ENCODE assay signal across 6 cellular contexts in genomic region chr6:41073968-41074691, GRCh38. TPM values are rescaled to one million over a fixed set of nuclear protein-coding genes. Genes with fewer than 3 reads are reported as not detected.
DNase-seq lines count a peak whose midpoint lies in the region; ATAC-seq and TF ChIP-seq lines count a peak whose summit lies in the region.

No MANE protein-coding gene starts in this region.

- WGBS in gastroesophageal sphincter (ENCODE audit: low coverage in 1 of 2), 2 donors, result 2 to 6% methylated on average over 3 to 11 of the region's 11 CpGs
- 5 to 8% methylated on average over 11 of the region's 11 CpGs for WGBS in thyroid gland, 2 donors

- ATAC-seq in gastroesophageal sphincter (no peak), GM18907 (IDR thresholded peaks at IDR 0.05; ENCODE audit: unreplicated experiment) (no peak)

- BruUV-seq in PC-9 (replicated peaks; lab: Mats Ljungman, UMichigan), result TSS peak; percentile 47

- H4K20me1 ChIP-seq in PC-9 (ENCODE audit: insufficient read depth), result peaks cover 32% of the 10 kb centered on the region

- intact Hi-C loops in PC-9 (cut with micrococcal nuclease; ENCODE audit: unreplicated experiment), result loop anchor here (5.0 kb wide), 1 partner anchor 1872 kb away; no protein-coding TSS in a partner anchor
- intact Hi-C loops in thyroid gland (cut with DNase I), result no loop called here

- TF ChIP-seq EP300 in gastroesophageal sphincter (IDR thresholded peaks at IDR 0.05), result no peak

- H3K9me3 ChIP-seq in PC-9 (ENCODE audit: insufficient read depth, low read depth) (no peaks in the 10 kb centered on the region), gastroesophageal sphincter (no peaks in the 10 kb centered on the region), thyroid gland (no peaks in the 10 kb centered on the region)

- H3K4me1 ChIP-seq in PC-9 (replicated peaks; ENCODE audit: insufficient read depth) (peaks cover 32% of the 10 kb centered on the region), gastroesophageal sphincter (peaks cover 7 to 44% (median 13%) of the 10 kb centered on the region in 3 donors), thyroid gland (peaks cover 37 to 39% of the 10 kb centered on the region in 2 donors)

- POLR2A ChIA-PET in PC-9 (lab: Charles Lee; ENCODE audit: unreplicated experiment), result interaction anchor here (0.6 kb wide), 1 partner anchor 801 kb away, joined by 4 read pairs; no protein-coding TSS in a partner anchor

- H3K4me3 ChIP-seq in GM06990 (replicated peaks; ENCODE audit: low read depth, low read length) (peak overlapping the region; percentile 100), PC-9 (peak overlapping the region; percentile 82), gastroesophageal sphincter (peak overlapping the region; percentile 86 to 99), thyroid gland (replicated peaks in 1 of 3) (peak overlapping the region in 2 of 3 donors; percentile 56 to 82)

- H3K79me2 ChIP-seq in PC-9 (ENCODE audit: low read depth), result peaks cover 71% of the 10 kb centered on the region

- TF ChIP-seq CTCF in GM06990 (IDR thresholded peaks at IDR 0.05; ENCODE audit: insufficient read depth, low read length, poor library complexity, severe bottlenecking) (no peak), PC-9 (conservative IDR thresholded peaks at IDR 0.05) (no peak), gastroesophageal sphincter (IDR thresholded peaks at IDR 0.05) (no peak), thyroid gland (IDR thresholded peaks at IDR 0.05) (no peak)

- H3K4me2 ChIP-seq in PC-9, result peak overlapping the region; percentile 91

- H3K27ac ChIP-seq in PC-9 (peak overlapping the region; percentile 96), gastroesophageal sphincter (peak overlapping the region; percentile 96 to 100 (median 100)), thyroid gland (peak overlapping the region; percentile 95 to 100 (median 99))

- H2AFZ ChIP-seq in PC-9, result peak overlapping the region; percentile 86

- CTCF ChIA-PET in PC-9 (lab: Charles Lee), result interaction anchor here (0.8 kb wide), 1 partner anchor 46 kb away, joined by 4 read pairs; no protein-coding TSS in a partner anchor

- TF ChIP-seq POLR2A in gastroesophageal sphincter (IDR thresholded peaks at IDR 0.05), result no peak
- TF ChIP-seq POLR2A in thyroid gland (IDR thresholded peaks at IDR 0.05), result no peak

- peaks cover 3% of the 10 kb centered on the region; the same call in 1 of the 2 replicates for H3K36me3 ChIP-seq in GM06990 (ENCODE audit: control insufficient read depth, insufficient read depth, low read length)
- peaks cover 17% of the 10 kb centered on the region for H3K36me3 ChIP-seq in PC-9 (ENCODE audit: low read depth)
- peaks cover 0 to 13% of the 10 kb centered on the region in 2 donors for H3K36me3 ChIP-seq in gastroesophageal sphincter
- H3K36me3 ChIP-seq in thyroid gland, result no peaks in the 10 kb centered on the region

- H3K9me2 ChIP-seq in PC-9 (ENCODE audit: insufficient read depth), result no peaks in the 10 kb centered on the region

- H3K27me3 ChIP-seq in GM06990 (replicated peaks; ENCODE audit: control insufficient read depth, insufficient read depth, low read length) (no peaks in the 10 kb centered on the region), PC-9 (ENCODE audit: insufficient read depth, low read depth) (no peaks in the 10 kb centered on the region), gastroesophageal sphincter (no peaks in the 10 kb centered on the region), thyroid gland (no peaks in the 10 kb centered on the region)

- H3F3A ChIP-seq in PC-9 (ENCODE audit: insufficient read depth, low read depth), result peaks cover 34% of the 10 kb centered on the region

- DNase-seq in GM06990 (ENCODE audit: extremely low read depth, insufficient read length) (no peak), PC-9 (no peak), thyroid gland (no peak), occipital lobe (lab: John Stamatoyannopoulos, UW) (no peak)

RNA-seq across cellular contexts. Expression of gene NFYA, which starts 1.4 kb away (rescaled TPM):
- 27.3 and 31.9 TPM in 2 replicates for total RNA-seq in PC-9 (2021)
- 10 to 100 TPM in 3 of 4 donors, 1 to 10 TPM in 1; 6.6 to 17.7 (median 12.1) TPM for total RNA-seq in gastroesophageal sphincter
- total RNA-seq in thyroid gland, result 10 to 100 TPM; 31.8 to 40.3 (median 36.0) TPM
- total RNA-seq in occipital lobe, result 40.4 TPM

RNA-seq across cellular contexts. Expression of gene OARD1, which starts 2.0 kb away (rescaled TPM):
- total RNA-seq in PC-9 (2021), result 30.7 and 35.0 TPM in 2 replicates
- 10 to 100 TPM in 3 of 4 donors, 1 to 10 TPM in 1; 9.2 to 23.8 (median 13.7) TPM for total RNA-seq in gastroesophageal sphincter
- 10 to 100 TPM; 23.6 to 31.7 (median 25.4) TPM for total RNA-seq in thyroid gland
- 15.8 TPM for total RNA-seq in occipital lobe

RNA-seq across cellular contexts. Expression of gene APOBEC2, which starts 21.1 kb away (rescaled TPM):
- not detected in 2 replicates for total RNA-seq in PC-9 (2021)
- 1 to 10 TPM in 1 of 4 donors, under 1 TPM in 3; 0.37 to 1.8 (median 0.72) TPM for total RNA-seq in gastroesophageal sphincter
- total RNA-seq in thyroid gland, result not detected
- total RNA-seq in occipital lobe, result 0.62 TPM

RNA-seq across cellular contexts. Expression of gene TSPO2, which starts 31.9 kb away (rescaled TPM):
- total RNA-seq in PC-9 (2021), result not detected in 2 replicates
- not detected for total RNA-seq in gastroesophageal sphincter
- not detected for total RNA-seq in thyroid gland
- not detected for total RNA-seq in occipital lobe

RNA-seq across cellular contexts. Expression of gene UNC5CL, which starts 35.1 kb away (rescaled TPM):
- total RNA-seq in PC-9 (2021) (1.7 and 2.1 TPM in 2 replicates), gastroesophageal sphincter (1 to 10 TPM in 1 of 4 donors, under 1 TPM in 3; 0.07 to 1.2 (median 0.37) TPM), thyroid gland (1 to 10 TPM in 3 of 4 donors, under 1 TPM in 1; 0.93 to 3.6 (median 2.0) TPM), occipital lobe (0.16 TPM)
